ENCODE assay signal across 20 cellular contexts in the genomic region with DNA sequence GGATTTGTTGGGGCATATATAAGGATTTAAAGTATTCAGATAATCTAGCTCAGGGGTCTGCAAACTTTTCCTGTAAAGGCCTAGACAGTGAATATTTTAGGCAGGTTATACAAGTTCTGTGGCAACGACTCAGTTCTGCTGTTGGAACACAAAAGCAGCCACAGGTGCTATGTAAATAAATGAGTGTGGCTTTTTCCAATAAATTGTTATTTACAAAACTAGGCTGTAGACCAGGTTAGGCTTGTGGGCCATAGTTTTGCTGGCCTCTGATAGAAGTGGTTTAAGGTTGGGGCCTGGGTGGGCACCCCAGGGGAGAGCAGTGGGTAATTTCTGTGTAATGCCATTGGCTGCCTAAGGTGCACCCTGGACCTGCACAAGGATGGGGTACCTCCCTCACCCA. TPM values are rescaled to one million over a fixed set of nuclear protein-coding genes. Genes with fewer than 3 reads are reported as not detected.
DNase-seq lines count a peak whose midpoint lies in the region; ATAC-seq and TF ChIP-seq lines count a peak whose summit lies in the region.
"Had no signal": no experiment of that assay in that cellular context is flagged by ENCODE, and none has a peak within 500 bp of the region (broad histone marks: within the 10 kb centered on the region; RNA-seq: fewer than 3 reads in every experiment).

No MANE protein-coding gene starts in this region.

- H3K4me3 ChIP-seq in LNCaP clone FGC (ENCODE audit: low read depth, low read length), result no peak overlapping the region
- H3K4me3 ChIP-seq: BLaER1 treated with 17β-estradiol and CSF1 and Interleukin-3, amounts not matched to agents 10 nM and 100 nM; SJCRH30 had no signal

- peaks cover 54% of the 10 kb centered on the region for H3K4me1 Mint-ChIP-seq in progenitor cell of endocrine pancreas (ENCODE audit: low read depth)
- peaks cover 20% of the 10 kb centered on the region for H3K4me1 Mint-ChIP-seq in activated naive CD8-positive, alpha-beta T cell treated with anti-CD3 and anti-CD28 coated beads, Interleukin-2, amount 50 U/mL, for 24 hours

- no peaks in the 10 kb centered on the region for H3K27me3 Mint-ChIP-seq in progenitor cell of endocrine pancreas
- H3K27me3 Mint-ChIP-seq in activated naive CD8-positive, alpha-beta T cell treated with anti-CD3 and anti-CD28 coated beads, Interleukin-2, amount 50 U/mL, for 24 hours, result peaks cover 23% of the 10 kb centered on the region

- H3K9me3 Mint-ChIP-seq in progenitor cell of endocrine pancreas (ENCODE audit: low read depth), result peaks cover under 1% of the 10 kb centered on the region
- H3K9me3 Mint-ChIP-seq in activated naive CD8-positive, alpha-beta T cell treated with anti-CD3 and anti-CD28 coated beads, Interleukin-2, amount 50 U/mL, for 24 hours, result no peaks in the 10 kb centered on the region
- H3K9me3 Mint-ChIP-seq: CD8-positive, alpha-beta T cell had no signal

- no peak overlapping the region for H3K4me3 Mint-ChIP-seq in progenitor cell of endocrine pancreas (ENCODE audit: low read depth)
- H3K4me3 Mint-ChIP-seq in activated naive CD8-positive, alpha-beta T cell treated with anti-CD3 and anti-CD28 coated beads, Interleukin-2, amount 50 U/mL, for 24 hours, result no peak overlapping the region
- H3K4me3 Mint-ChIP-seq: CD8-positive, alpha-beta T cell had no signal

- DNase-seq in NCI-H345 (lab: John Stamatoyannopoulos, UW) (peak; percentile 13), NCI-H345 treated with DMSO at 0.1 percent for 48 hours (lab: John Stamatoyannopoulos, UW; ENCODE audit: unreplicated experiment) (no peak), LNCaP clone FGC (ENCODE audit: low read depth) (peak; percentile 70), epithelial cell of prostate (ENCODE audit: low read depth, low spot score) (no peak), progenitor cell of endocrine pancreas (ENCODE audit: low spot score, unreplicated experiment) (no peak)
- DNase-seq in activated naive CD8-positive, alpha-beta T cell treated with anti-CD3 and anti-CD28 coated beads, Interleukin-2, amount 50 U/mL, for 24 hours, result no peak
- DNase-seq: 8988T; Calu3; CD8-positive, alpha-beta T cell; NCI-H1105 treated with DMSO at 0.1 percent for 48 hours; NCI-H2081; NCI-H2171 treated with DMSO at 0.1 percent for 48 hours; NCI-H69 had no signal

- TF ChIP-seq CTCF in LNCaP clone FGC (IDR thresholded peaks at IDR 0.05; ENCODE audit: control insufficient read depth, extremely low read depth, insufficient read depth), result no peak
- no peak for TF ChIP-seq CTCF in progenitor cell of endocrine pancreas (IDR thresholded peaks at IDR 0.05; ENCODE audit: unreplicated experiment)

- H3K27ac ChIP-seq in epithelial cell of prostate, result peak overlapping the region; percentile 87
- H3K27ac ChIP-seq: BLaER1 treated with 17β-estradiol and CSF1 and Interleukin-3, amounts not matched to agents 10 nM and 100 nM; SJCRH30 had no signal

- H3K36me3 Mint-ChIP-seq in progenitor cell of endocrine pancreas (ENCODE audit: insufficient read depth), result no peaks in the 10 kb centered on the region
- no peaks in the 10 kb centered on the region for H3K36me3 Mint-ChIP-seq in activated naive CD8-positive, alpha-beta T cell treated with anti-CD3 and anti-CD28 coated beads, Interleukin-2, amount 50 U/mL, for 24 hours (ENCODE audit: low read depth)
- H3K36me3 Mint-ChIP-seq: CD8-positive, alpha-beta T cell; IgD-negative memory B cell had no signal

- no peak for ATAC-seq in activated naive CD8-positive, alpha-beta T cell treated with anti-CD3 and anti-CD28 coated beads, Interleukin-2, amount 50 U/mL, for 24 hours
- ATAC-seq in GM18502 (IDR thresholded peaks at IDR 0.05; ENCODE audit: poor library complexity, unreplicated experiment) (no peak), GM21737 (IDR thresholded peaks at IDR 0.05; ENCODE audit: unreplicated experiment) (no peak)
- ATAC-seq: CD8-positive, alpha-beta T cell; Panc1 had no signal

- H3K27ac Mint-ChIP-seq in progenitor cell of endocrine pancreas, result peak overlapping the region; percentile 73
- H3K27ac Mint-ChIP-seq in activated naive CD8-positive, alpha-beta T cell treated with anti-CD3 and anti-CD28 coated beads, Interleukin-2, amount 50 U/mL, for 24 hours, result no peak overlapping the region
- H3K27ac Mint-ChIP-seq: CD8-positive, alpha-beta T cell; IgD-negative memory B cell had no signal

RNA-seq across cellular contexts. Expression of gene IGFN1, which starts 16.9 kb away (rescaled TPM):
- 0.38 and 0.44 TPM in 2 replicates for total RNA-seq in progenitor cell of endocrine pancreas
- total RNA-seq: Calu3; CD8-positive, alpha-beta T cell; M059J; SJCRH30 had no signal

RNA-seq across cellular contexts. Expression of gene TMEM9, which starts 19.5 kb away (rescaled TPM):
- total RNA-seq in progenitor cell of endocrine pancreas, result 146 TPM in 2 replicates

RNA-seq across cellular contexts. Expression of gene ASCL5, which starts 46.8 kb away (rescaled TPM):
- 0.26 and 0.36 TPM in 2 replicates for total RNA-seq in progenitor cell of endocrine pancreas
- total RNA-seq: Calu3, M059J, SJCRH30 had no signal

Comparison
In these comparisons a context has a peak if more than half of its experiments do, and no peak if none do; other contexts are left out.
1. DNase-seq: peak in NCI-H345 (single experiment) and LNCaP clone FGC (single experiment); none in NCI-H345 treated with DMSO at 0.1 percent for 48 hours (single experiment), epithelial cell of prostate (single experiment), progenitor cell of endocrine pancreas (single experiment) and activated naive CD8-positive, alpha-beta T cell treated with anti-CD3 and anti-CD28 coated beads, Interleukin-2, amount 50 U/mL, for 24 hours (single experiment).